In genomic region chr3:24956613-24957012, GRCh38 we compare ENCODE assay signal across 32 cellular contexts.
"Had no signal": no experiment of that assay in that cellular context is flagged by ENCODE, and none has a peak within 500 bp of the region (broad histone marks: within the 10 kb centered on the region; RNA-seq: fewer than 3 reads in every experiment).

No MANE protein-coding gene starts in this region.

- H3K27ac ChIP-seq: brain microvascular endothelial cell, WERI-Rb-1 had no signal

- H3K4me3 Mint-ChIP-seq: activated B cell treated with CpG ODN at 0.5 μM for 24 hours; activated CD8-positive, alpha-beta T cell treated with anti-CD3 and anti-CD28 coated beads for 36 hours; activated naive CD8-positive, alpha-beta T cell; activated T-cell treated with anti-CD3 and anti-CD28 coated beads, Interleukin-2, amount 50 U/mL, for 4 hours; activated T-helper 17 cell treated with anti-CD3 and anti-CD28 coated beads, Interleukin-2, amount 50 U/mL, for 72 hours; central memory CD8-positive, alpha-beta T cell; effector memory CD8-positive, alpha-beta T cell; T-helper 17 cell; T-helper 2 cell treated with Interferon-gamma antibody and Interleukin-4, amounts not matched to agents 5 μg/mL and 100 μg/mL, for 36 hours had no signal

- H3K27me3 Mint-ChIP-seq: activated B cell treated with CpG ODN at 0.5 μM for 24 hours; activated CD8-positive, alpha-beta T cell treated with anti-CD3 and anti-CD28 coated beads for 36 hours; activated T-helper 17 cell treated with anti-CD3 and anti-CD28 coated beads, Interleukin-2, amount 50 U/mL, for 72 hours; central memory CD8-positive, alpha-beta T cell; effector memory CD8-positive, alpha-beta T cell; T-helper 17 cell had no signal

- FAIRE-seq: bronchial epithelial cell, colon, frontal cortex had no signal

- H3K9me3 Mint-ChIP-seq: activated B cell treated with CpG ODN at 0.5 μM for 24 hours; activated CD8-positive, alpha-beta T cell treated with anti-CD3 and anti-CD28 coated beads for 36 hours; activated T-cell treated with anti-CD3 and anti-CD28 coated beads, Interleukin-2, amount 50 U/mL, for 4 hours; T-helper 2 cell treated with Interferon-gamma antibody and Interleukin-4, amounts not matched to agents 5 μg/mL and 100 μg/mL, for 36 hours had no signal

- DNase-seq: activated B cell treated with CpG ODN at 0.5 μM for 24 hours; activated CD4-positive, alpha-beta T cell treated with anti-CD3 and anti-CD28 coated beads for 48 hours; activated CD4-positive, alpha-beta T cell treated with anti-CD3 and anti-CD28 coated beads, Interleukin-2, amount 50 U/mL, for 1 hour; activated CD4-positive, alpha-beta T cell treated with anti-CD3 and anti-CD28 coated beads, Interleukin-2, amount 50 U/mL, for 48 hours; activated CD8-positive, alpha-beta memory T cell treated with anti-CD3 and anti-CD28 coated beads for 24 hours; activated CD8-positive, alpha-beta T cell treated with anti-CD3 and anti-CD28 coated beads for 36 hours; activated effector memory CD4-positive, alpha-beta T cell treated with Interleukin-2 at 50 U/mL for 16 hours; activated gamma-delta T cell treated with Interleukin-2 at 50 U/mL for 16 hours; activated naive CD4-positive, alpha-beta T cell treated with anti-CD3 and anti-CD28 coated beads, Interleukin-2, amount 50 U/mL, for 16 hours; activated naive CD4-positive, alpha-beta T cell treated with Interleukin-2 at 50 U/mL for 16 hours; activated T-cell treated with anti-CD3 and anti-CD28 coated beads, Interleukin-2, amount 50 U/mL, for 4 hours; amniotic stem cell; anterior cingulate cortex; brain microvascular endothelial cell; cortex of kidney; dermis blood vessel endothelial cell; effector CD4-positive, alpha-beta T cell; effector memory CD8-positive, alpha-beta T cell; foreskin fibroblast; T-helper 1 cell; T-helper 17 cell; T1000; WERI-Rb-1 had no signal

- H3K4me1 Mint-ChIP-seq: activated B cell treated with CpG ODN at 0.5 μM for 24 hours; activated T-helper 17 cell treated with anti-CD3 and anti-CD28 coated beads, Interleukin-2, amount 50 U/mL, for 72 hours; central memory CD8-positive, alpha-beta T cell; T-helper 17 cell had no signal

- ATAC-seq: activated CD4-positive, CD25-positive, alpha-beta regulatory T cell treated with anti-CD3 and anti-CD28 coated beads, Interleukin-2, amount 50 U/mL, for 24 hours; activated CD8-positive, alpha-beta T cell treated with anti-CD3 and anti-CD28 coated beads for 36 hours; activated T-cell treated with anti-CD3 and anti-CD28 coated beads, Interleukin-2, amount 50 U/mL, for 4 hours; activated T-helper 17 cell treated with anti-CD3 and anti-CD28 coated beads, Interleukin-2, amount 50 U/mL, for 72 hours; effector memory CD8-positive, alpha-beta T cell; esophagus mucosa; T-helper 17 cell had no signal

- H3K36me3 ChIP-seq: brain microvascular endothelial cell, WERI-Rb-1 had no signal

- H3K27ac Mint-ChIP-seq: activated B cell treated with CpG ODN at 0.5 μM for 24 hours; activated CD8-positive, alpha-beta T cell treated with anti-CD3 and anti-CD28 coated beads for 36 hours; activated naive CD8-positive, alpha-beta T cell; activated T-helper 17 cell treated with anti-CD3 and anti-CD28 coated beads, Interleukin-2, amount 50 U/mL, for 72 hours; effector memory CD8-positive, alpha-beta T cell; T-helper 17 cell; T-helper 2 cell treated with Interferon-gamma antibody and Interleukin-4, amounts not matched to agents 5 μg/mL and 100 μg/mL, for 36 hours had no signal

- H3K27me3 ChIP-seq: brain microvascular endothelial cell had no signal

- H3K36me3 Mint-ChIP-seq: activated naive CD8-positive, alpha-beta T cell had no signal
